1 cellular context compared by ENCODE assay signal in the genomic region with DNA sequence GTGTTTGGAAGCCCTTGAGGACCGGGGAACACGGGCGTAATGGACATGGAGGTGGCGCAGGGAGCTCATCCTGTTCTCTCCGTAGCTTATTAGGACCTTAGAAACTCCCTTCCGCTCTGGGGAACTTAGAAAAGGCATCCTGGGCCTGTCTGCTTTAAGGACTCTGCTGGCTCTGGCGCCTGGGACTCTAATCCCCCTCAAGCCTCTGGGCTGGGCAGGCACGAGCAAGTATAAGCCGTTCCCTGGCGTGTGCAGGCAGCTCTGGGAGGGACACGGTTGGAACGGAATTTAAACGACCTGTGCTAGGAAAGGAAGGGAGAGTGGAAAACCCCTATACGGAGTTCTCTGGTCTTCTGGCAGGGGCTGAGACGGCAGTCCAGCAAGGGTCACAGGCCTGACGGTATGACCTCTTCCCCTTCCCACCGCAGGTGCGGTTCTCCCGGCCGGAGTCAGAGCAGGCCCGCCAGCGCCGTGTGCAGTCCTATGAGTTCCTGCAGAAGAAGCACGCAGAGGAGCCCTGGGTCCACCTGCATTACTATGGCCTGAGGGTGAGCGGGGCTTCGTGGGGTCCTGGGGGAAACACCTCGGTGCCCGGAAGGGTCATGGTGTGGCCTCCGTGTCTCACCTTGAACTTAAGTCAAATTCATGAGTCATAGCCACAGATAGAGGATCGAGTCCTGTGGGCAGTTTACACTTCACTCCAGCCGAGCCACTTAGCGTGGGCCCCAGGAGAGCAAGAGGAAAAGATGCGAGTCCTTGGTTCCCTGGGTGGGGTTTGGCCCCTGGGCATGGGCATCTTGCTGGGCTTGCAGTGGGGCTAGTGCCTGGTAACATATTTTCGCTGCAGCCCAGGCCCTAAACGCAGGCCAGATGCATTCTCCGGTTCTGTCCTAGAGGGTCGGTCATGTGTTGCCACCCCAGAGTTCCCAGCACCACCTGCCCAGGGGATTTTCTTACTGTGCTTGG.
TF ChIP-seq lines count a peak whose summit lies in the region.

No MANE protein-coding gene starts in this region.

TF ChIP-seq in GM23338, 12 proteins besides CTCF, POLR2A, EP300 and RAD21 (continued from another document):
- TF ChIP-seq, protein P1, sequence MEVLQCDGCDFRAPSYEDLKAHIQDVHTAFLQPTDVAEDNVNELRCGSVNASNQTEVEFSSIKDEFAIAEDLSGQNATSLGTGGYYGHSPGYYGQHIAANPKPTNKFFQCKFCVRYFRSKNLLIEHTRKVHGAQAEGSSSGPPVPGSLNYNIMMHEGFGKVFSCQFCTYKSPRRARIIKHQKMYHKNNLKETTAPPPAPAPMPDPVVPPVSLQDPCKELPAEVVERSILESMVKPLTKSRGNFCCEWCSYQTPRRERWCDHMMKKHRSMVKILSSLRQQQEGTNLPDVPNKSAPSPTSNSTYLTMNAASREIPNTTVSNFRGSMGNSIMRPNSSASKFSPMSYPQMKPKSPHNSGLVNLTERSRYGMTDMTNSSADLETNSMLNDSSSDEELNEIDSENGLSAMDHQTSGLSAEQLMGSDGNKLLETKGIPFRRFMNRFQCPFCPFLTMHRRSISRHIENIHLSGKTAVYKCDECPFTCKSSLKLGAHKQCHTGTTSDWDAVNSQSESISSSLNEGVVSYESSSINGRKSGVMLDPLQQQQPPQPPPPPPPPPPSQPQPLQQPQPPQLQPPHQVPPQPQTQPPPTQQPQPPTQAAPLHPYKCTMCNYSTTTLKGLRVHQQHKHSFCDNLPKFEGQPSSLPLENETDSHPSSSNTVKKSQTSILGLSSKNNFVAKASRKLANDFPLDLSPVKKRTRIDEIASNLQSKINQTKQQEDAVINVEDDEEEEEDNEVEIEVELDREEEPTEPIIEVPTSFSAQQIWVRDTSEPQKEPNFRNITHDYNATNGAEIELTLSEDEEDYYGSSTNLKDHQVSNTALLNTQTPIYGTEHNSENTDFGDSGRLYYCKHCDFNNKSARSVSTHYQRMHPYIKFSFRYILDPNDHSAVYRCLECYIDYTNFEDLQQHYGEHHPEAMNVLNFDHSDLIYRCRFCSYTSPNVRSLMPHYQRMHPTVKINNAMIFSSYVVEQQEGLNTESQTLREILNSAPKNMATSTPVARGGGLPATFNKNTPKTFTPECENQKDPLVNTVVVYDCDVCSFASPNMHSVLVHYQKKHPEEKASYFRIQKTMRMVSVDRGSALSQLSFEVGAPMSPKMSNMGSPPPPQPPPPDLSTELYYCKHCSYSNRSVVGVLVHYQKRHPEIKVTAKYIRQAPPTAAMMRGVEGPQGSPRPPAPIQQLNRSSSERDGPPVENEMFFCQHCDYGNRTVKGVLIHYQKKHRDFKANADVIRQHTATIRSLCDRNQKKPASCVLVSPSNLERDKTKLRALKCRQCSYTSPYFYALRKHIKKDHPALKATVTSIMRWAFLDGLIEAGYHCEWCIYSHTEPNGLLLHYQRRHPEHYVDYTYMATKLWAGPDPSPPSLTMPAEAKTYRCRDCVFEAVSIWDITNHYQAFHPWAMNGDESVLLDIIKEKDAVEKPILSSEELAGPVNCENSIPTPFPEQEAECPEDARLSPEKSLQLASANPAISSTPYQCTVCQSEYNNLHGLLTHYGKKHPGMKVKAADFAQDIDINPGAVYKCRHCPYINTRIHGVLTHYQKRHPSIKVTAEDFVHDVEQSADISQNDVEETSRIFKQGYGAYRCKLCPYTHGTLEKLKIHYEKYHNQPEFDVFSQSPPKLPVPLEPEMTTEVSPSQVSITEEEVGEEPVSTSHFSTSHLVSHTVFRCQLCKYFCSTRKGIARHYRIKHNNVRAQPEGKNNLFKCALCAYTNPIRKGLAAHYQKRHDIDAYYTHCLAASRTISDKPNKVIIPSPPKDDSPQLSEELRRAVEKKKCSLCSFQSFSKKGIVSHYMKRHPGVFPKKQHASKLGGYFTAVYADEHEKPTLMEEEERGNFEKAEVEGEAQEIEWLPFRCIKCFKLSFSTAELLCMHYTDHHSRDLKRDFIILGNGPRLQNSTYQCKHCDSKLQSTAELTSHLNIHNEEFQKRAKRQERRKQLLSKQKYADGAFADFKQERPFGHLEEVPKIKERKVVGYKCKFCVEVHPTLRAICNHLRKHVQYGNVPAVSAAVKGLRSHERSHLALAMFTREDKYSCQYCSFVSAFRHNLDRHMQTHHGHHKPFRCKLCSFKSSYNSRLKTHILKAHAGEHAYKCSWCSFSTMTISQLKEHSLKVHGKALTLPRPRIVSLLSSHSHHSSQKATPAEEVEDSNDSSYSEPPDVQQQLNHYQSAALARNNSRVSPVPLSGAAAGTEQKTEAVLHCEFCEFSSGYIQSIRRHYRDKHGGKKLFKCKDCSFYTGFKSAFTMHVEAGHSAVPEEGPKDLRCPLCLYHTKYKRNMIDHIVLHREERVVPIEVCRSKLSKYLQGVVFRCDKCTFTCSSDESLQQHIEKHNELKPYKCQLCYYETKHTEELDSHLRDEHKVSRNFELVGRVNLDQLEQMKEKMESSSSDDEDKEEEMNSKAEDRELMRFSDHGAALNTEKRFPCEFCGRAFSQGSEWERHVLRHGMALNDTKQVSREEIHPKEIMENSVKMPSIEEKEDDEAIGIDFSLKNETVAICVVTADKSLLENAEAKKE (CRISPR knock-in tag; IDR thresholded peaks at IDR 0.05): no peak
- TF ChIP-seq, protein P2, sequence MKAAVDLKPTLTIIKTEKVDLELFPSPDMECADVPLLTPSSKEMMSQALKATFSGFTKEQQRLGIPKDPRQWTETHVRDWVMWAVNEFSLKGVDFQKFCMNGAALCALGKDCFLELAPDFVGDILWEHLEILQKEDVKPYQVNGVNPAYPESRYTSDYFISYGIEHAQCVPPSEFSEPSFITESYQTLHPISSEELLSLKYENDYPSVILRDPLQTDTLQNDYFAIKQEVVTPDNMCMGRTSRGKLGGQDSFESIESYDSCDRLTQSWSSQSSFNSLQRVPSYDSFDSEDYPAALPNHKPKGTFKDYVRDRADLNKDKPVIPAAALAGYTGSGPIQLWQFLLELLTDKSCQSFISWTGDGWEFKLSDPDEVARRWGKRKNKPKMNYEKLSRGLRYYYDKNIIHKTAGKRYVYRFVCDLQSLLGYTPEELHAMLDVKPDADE (IDR thresholded peaks at IDR 0.05): no peak
- TF ChIP-seq STAT1 (IDR thresholded peaks at IDR 0.05; ENCODE audit: unreplicated experiment): no peak
- TF ChIP-seq ZNF114 (CRISPR knock-in tag; IDR thresholded peaks at IDR 0.05): no peak
- no peak for TF ChIP-seq ZNF331 (CRISPR knock-in tag; IDR thresholded peaks at IDR 0.05; ENCODE audit: low read depth)
- TF ChIP-seq JUNB (IDR thresholded peaks at IDR 0.05; ENCODE audit: unreplicated experiment): no peak
- no peak for TF ChIP-seq REST (IDR thresholded peaks at IDR 0.05; ENCODE audit: unreplicated experiment)
- TF ChIP-seq NANOG (IDR thresholded peaks at IDR 0.05; ENCODE audit: borderline replicate concordance): no peak
- no peak for TF ChIP-seq EZH2 (IDR thresholded peaks at IDR 0.05; ENCODE audit: low read depth, unreplicated experiment)
